ENCODE assay signal across 8 cellular contexts in the genomic region with DNA sequence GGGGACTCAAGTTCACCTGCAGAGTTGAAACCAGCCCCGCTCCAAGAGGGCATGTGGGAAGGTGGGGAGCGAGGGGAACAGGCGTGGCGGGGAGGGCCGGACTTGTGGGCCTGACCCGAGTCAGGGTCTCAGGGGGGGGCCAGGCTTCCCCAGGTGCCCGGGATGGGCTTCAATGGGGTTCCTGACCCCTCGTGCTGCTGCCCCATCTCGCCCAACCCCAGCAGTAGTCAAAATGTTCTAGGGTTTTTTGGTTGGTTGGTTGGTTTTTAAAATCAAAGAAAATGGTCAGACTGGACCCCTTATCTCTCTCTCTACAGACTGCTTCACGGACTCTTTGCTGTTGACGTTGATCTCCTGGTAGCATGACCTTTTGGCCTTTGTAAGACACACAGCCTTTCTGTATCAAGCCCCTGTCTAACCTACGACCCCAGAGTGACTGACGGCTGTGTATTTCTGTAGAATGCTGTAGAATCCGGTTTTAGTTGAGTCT.
DNase-seq lines count a peak whose midpoint lies in the region; ATAC-seq and TF ChIP-seq lines count a peak whose summit lies in the region.

No MANE protein-coding gene starts in this region.

- H3K27ac Mint-ChIP-seq in activated naive CD4-positive, alpha-beta T cell treated with anti-CD3 and anti-CD28 coated beads, Interleukin-2, amount 50 U/mL, for 24 hours, result no peak overlapping the region

- TF ChIP-seq CTCF in lower lobe of right lung (IDR thresholded peaks at IDR 0.05) (no peak), vagina (IDR thresholded peaks at IDR 0.05) (no peak)

- peaks cover 38% of the 10 kb centered on the region for H3K4me1 Mint-ChIP-seq in activated naive CD4-positive, alpha-beta T cell treated with anti-CD3 and anti-CD28 coated beads, Interleukin-2, amount 50 U/mL, for 24 hours

- H3K27me3 Mint-ChIP-seq in activated naive CD4-positive, alpha-beta T cell treated with anti-CD3 and anti-CD28 coated beads, Interleukin-2, amount 50 U/mL, for 24 hours, result no peaks in the 10 kb centered on the region

- H3K27me3 ChIP-seq in lower lobe of right lung (ENCODE audit: low read depth), result no peaks in the 10 kb centered on the region
- no peaks in the 10 kb centered on the region for H3K27me3 ChIP-seq in vagina

- H3K36me3 ChIP-seq in lower lobe of right lung, result peaks cover 3% of the 10 kb centered on the region
- H3K36me3 ChIP-seq in vagina, result no peaks in the 10 kb centered on the region

- intact Hi-C loops in lower lobe of right lung (cut with DNase I) (no loop called here), vagina (cut with DNase I) (no loop called here)

- TF ChIP-seq POLR2A in vagina (IDR thresholded peaks at IDR 0.05), result no peak

- no peak for DNase-seq in activated naive CD4-positive, alpha-beta T cell treated with anti-CD3 and anti-CD28 coated beads, Interleukin-2, amount 50 U/mL, for 16 hours
- DNase-seq in lower lobe of right lung (peak; percentile 41), vagina (ENCODE audit: extremely low spot score in 2 of 2) (no peak), retina (no peak)

- H3K9me3 ChIP-seq in lower lobe of right lung, result no peaks in the 10 kb centered on the region
- H3K9me3 ChIP-seq in vagina, result no peaks in the 10 kb centered on the region

- no peaks in the 10 kb centered on the region for H3K9me3 Mint-ChIP-seq in activated naive CD4-positive, alpha-beta T cell treated with anti-CD3 and anti-CD28 coated beads, Interleukin-2, amount 50 U/mL, for 24 hours

- H3K4me3 ChIP-seq in lower lobe of right lung (peak overlapping the region; percentile 46), vagina (peak overlapping the region in 1 of 2 donors; percentile 51)

- no peaks in the 10 kb centered on the region for H3K36me3 Mint-ChIP-seq in activated naive CD4-positive, alpha-beta T cell treated with anti-CD3 and anti-CD28 coated beads, Interleukin-2, amount 50 U/mL, for 24 hours

- peak overlapping the region; percentile 64 for H3K27ac ChIP-seq in angular gyrus (ENCODE audit: low read depth, low read length)
- H3K27ac ChIP-seq in lower lobe of right lung, result no peak overlapping the region
- peak overlapping the region; percentile 80 for H3K27ac ChIP-seq in vagina

- H3K4me1 ChIP-seq in lower lobe of right lung (peaks cover 8% of the 10 kb centered on the region), vagina (peaks cover 18% of the 10 kb centered on the region)

- ATAC-seq in lower lobe of right lung (no peak), HG03175 (IDR thresholded peaks at IDR 0.05; ENCODE audit: unreplicated experiment) (no peak), HG02884 (IDR thresholded peaks at IDR 0.05; ENCODE audit: unreplicated experiment) (no peak)

- peak overlapping the region; percentile 90 for H3K4me3 Mint-ChIP-seq in activated naive CD4-positive, alpha-beta T cell treated with anti-CD3 and anti-CD28 coated beads, Interleukin-2, amount 50 U/mL, for 24 hours
